Comparison of ENCODE assay signal across 19 cellular contexts in the genomic region with DNA sequence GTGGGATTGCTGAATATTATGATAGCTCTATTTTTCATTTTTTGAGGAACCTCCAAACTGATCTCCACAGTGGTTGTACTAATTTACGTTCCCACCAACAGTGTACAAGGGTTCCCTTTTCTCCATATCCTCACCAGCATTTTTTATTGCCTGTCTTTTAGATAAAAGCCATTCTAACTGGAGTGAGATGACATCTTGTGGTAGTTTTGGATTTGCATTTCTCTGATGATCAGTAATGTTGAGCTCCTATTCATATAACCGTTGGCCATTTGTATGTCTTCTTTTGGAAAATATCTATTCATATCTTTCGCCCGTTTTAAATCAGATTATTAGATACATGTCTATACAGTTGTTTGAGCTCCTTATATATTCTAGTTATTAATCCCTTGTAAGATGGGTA.
"Had no signal": no experiment of that assay in that cellular context is flagged by ENCODE, and none has a peak within 500 bp of the region (broad histone marks: within the 10 kb centered on the region; RNA-seq: fewer than 3 reads in every experiment).

No MANE protein-coding gene starts in this region.

- H3K9me3 ChIP-seq: breast epithelium, esophagus squamous epithelium, gastroesophageal sphincter, ovary, sigmoid colon had no signal

- H3K4me1 ChIP-seq: breast epithelium, esophagus squamous epithelium, gastroesophageal sphincter, sigmoid colon had no signal

- H3K4me1 Mint-ChIP-seq: activated CD8-positive, alpha-beta memory T cell treated with anti-CD3 and anti-CD28 coated beads, Interleukin-2, amount 10 ng/mL, durations not matched to agents 7 days and 5 days; neural crest cell had no signal

- H3K27ac Mint-ChIP-seq: activated CD8-positive, alpha-beta memory T cell treated with anti-CD3 and anti-CD28 coated beads, Interleukin-2, amount 10 ng/mL, durations not matched to agents 7 days and 5 days; activated naive CD8-positive, alpha-beta T cell; activated T-cell treated with anti-CD3 and anti-CD28 coated beads, Interleukin-2, amount 50 U/mL, for 24 hours; T-helper 2 cell treated with Interferon-gamma antibody and Interleukin-4, amounts not matched to agents 5 μg/mL and 100 μg/mL, for 36 hours had no signal

- H3K36me3 ChIP-seq: breast epithelium, esophagus squamous epithelium, gastroesophageal sphincter, ovary, sigmoid colon had no signal

- H3K4me3 ChIP-seq: breast epithelium, esophagus squamous epithelium, gastroesophageal sphincter, ovary, sigmoid colon had no signal

- H3K9me3 Mint-ChIP-seq: activated T-cell treated with anti-CD3 and anti-CD28 coated beads, Interleukin-2, amount 50 U/mL, for 24 hours; T-helper 2 cell treated with Interferon-gamma antibody and Interleukin-4, amounts not matched to agents 5 μg/mL and 100 μg/mL, for 36 hours had no signal

- H3K27me3 ChIP-seq: breast epithelium, esophagus squamous epithelium, gastroesophageal sphincter, ovary, sigmoid colon had no signal

- ATAC-seq: activated CD4-positive, CD25-positive, alpha-beta regulatory T cell treated with anti-CD3 and anti-CD28 coated beads, Interleukin-2, amount 50 U/mL, for 24 hours; activated CD8-positive, alpha-beta memory T cell treated with anti-CD3 and anti-CD28 coated beads, Interleukin-2, amount 10 ng/mL, durations not matched to agents 7 days and 5 days; gastroesophageal sphincter; left ventricle myocardium superior had no signal

- DNase-seq: activated CD4-positive, alpha-beta T cell treated with anti-CD3 and anti-CD28 coated beads, Interleukin-2, amount 50 U/mL, for 4 hours; activated CD8-positive, alpha-beta memory T cell treated with anti-CD3 and anti-CD28 coated beads, Interleukin-2, amount 10 ng/mL, durations not matched to agents 7 days and 5 days; activated effector memory CD4-positive, alpha-beta T cell treated with anti-CD3 and anti-CD28 coated beads, Interleukin-2, amount 50 U/mL, for 16 hours; activated T-cell treated with anti-CD3 and anti-CD28 coated beads, Interleukin-2, amount 50 U/mL, for 24 hours; anterior cingulate cortex; esophagus squamous epithelium; kidney; left ventricle myocardium superior; ovary; sigmoid colon; stimulated activated CD4-positive, alpha-beta T cell treated with anti-CD3 and anti-CD28 coated beads, Interleukin-12 subunit alpha, Interleukin-12 subunit beta, amount 100 ng/mL, for 4 hours; stimulated activated naive CD4-positive, alpha-beta T cell treated with Interleukin-2 at 50 U/mL for 16 hours; trophoblast cell had no signal

- H3K27ac ChIP-seq: breast epithelium, esophagus squamous epithelium, gastroesophageal sphincter, ovary, sigmoid colon had no signal

- H3K36me3 Mint-ChIP-seq: activated CD8-positive, alpha-beta memory T cell treated with anti-CD3 and anti-CD28 coated beads, Interleukin-2, amount 10 ng/mL, durations not matched to agents 7 days and 5 days; activated naive CD8-positive, alpha-beta T cell had no signal

- H3K4me3 Mint-ChIP-seq: activated CD8-positive, alpha-beta memory T cell treated with anti-CD3 and anti-CD28 coated beads, Interleukin-2, amount 10 ng/mL, durations not matched to agents 7 days and 5 days; activated naive CD8-positive, alpha-beta T cell; activated T-cell treated with anti-CD3 and anti-CD28 coated beads, Interleukin-2, amount 50 U/mL, for 24 hours; neural crest cell; T-helper 2 cell treated with Interferon-gamma antibody and Interleukin-4, amounts not matched to agents 5 μg/mL and 100 μg/mL, for 36 hours had no signal
